In the genomic region with DNA sequence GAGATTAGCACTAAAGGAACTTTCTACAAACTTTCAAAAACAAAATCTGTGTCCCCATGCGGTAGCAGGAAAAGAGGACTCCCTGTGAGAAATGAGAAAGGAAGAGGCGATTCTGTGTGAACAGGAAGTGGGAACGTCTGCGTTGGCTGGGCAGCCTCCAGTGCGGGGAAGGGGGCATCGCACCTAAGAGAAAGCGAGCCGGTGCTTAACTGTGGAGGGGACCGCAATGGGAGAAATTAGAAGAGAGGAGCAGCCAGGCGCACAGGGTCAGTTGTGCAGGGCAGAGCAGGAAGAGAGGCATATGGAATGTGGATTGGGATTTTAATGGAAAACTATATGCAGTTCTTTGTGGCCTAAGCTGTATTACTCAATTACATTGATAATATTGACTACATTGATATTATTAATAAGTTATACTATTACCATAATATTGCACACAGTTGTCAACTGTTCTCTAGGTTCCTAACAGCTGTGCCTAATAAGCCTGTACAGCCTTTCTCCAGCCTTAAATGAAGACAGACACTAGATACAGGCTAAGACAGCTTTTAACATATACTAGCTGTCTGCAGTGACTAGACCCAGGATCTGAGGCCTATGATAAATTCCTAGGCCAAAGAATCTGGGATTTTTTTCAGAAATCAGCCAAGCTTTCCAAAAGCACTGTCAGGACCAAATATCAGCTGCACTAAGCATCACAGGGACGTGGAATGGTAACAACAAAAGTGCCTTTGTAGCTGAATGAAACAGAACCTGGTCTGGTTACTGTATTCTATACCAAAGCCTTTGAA, we compare ENCODE assay signal across 16 cellular contexts.
DNase-seq lines count a peak whose midpoint lies in the region; ATAC-seq, FAIRE-seq and TF ChIP-seq lines count a peak whose summit lies in the region.
"Had no signal": no experiment of that assay in that cellular context is flagged by ENCODE, and none has a peak within 500 bp of the region (broad histone marks: within the 10 kb centered on the region; RNA-seq: fewer than 3 reads in every experiment).

No MANE protein-coding gene starts in this region.

- intact Hi-C loops in PC-9 (cut with micrococcal nuclease; ENCODE audit: unreplicated experiment) = no loop called here

- peak overlapping the region; percentile 45; the same call in 1 of the 2 replicates for H3K4me2 ChIP-seq in PC-9

- H3K9me2 ChIP-seq in PC-9 (ENCODE audit: insufficient read depth) = no peaks in the 10 kb centered on the region

- DNase-seq in COLO829 (ENCODE audit: low spot score) (peak; percentile 24), PC-9 (peak in 1 of 2 experiments; percentile 17), dermis blood vessel endothelial cell (peak; percentile 47), NCI-H1436 (lab: John Stamatoyannopoulos, UW) (no peak), small intestine (no peak)
- DNase-seq in naive thymus-derived CD8-positive, alpha-beta T cell = peak in 1 of 10 donors; percentile 40
- DNase-seq: activated CD4-positive, alpha-beta T cell treated with anti-CD3 and anti-CD28 coated beads, Interleukin-2, amount 50 U/mL, for 1 hour; aorta; KBM-7; naive B cell; NCI-H2227 treated with DMSO at 0.1 percent for 48 hours; RPMI8226; spleen had no signal

- H3K36me3 ChIP-seq in PC-9 (ENCODE audit: low read depth) = 0 out of 2 replicates have a peak, but pooled peaks cover 3% of the 10 kb centered on the region
- H3K36me3 ChIP-seq in small intestine (ENCODE audit: control insufficient read depth in 2 of 2, insufficient read depth in 2 of 2, low read length in 2 of 2) = no peaks in the 10 kb centered on the region
- H3K36me3 ChIP-seq: spleen had no signal

- peak overlapping the region; percentile 85 to 96 (median 94) for H3K27ac Mint-ChIP-seq in naive thymus-derived CD8-positive, alpha-beta T cell

- no peaks in the 10 kb centered on the region for H4K20me1 ChIP-seq in PC-9 (ENCODE audit: insufficient read depth)

- no peaks in the 10 kb centered on the region for H3K9me3 Mint-ChIP-seq in naive thymus-derived CD8-positive, alpha-beta T cell
- H3K9me3 Mint-ChIP-seq: naive B cell had no signal

- H3K4me3 Mint-ChIP-seq in naive thymus-derived CD8-positive, alpha-beta T cell = peak overlapping the region; percentile 63 to 87 (median 78)
- H3K4me3 Mint-ChIP-seq: naive B cell had no signal

- CTCF ChIA-PET in PC-9 (lab: Charles Lee) = no interaction called here

- no peaks in the 10 kb centered on the region for H3K27me3 ChIP-seq in PC-9 (ENCODE audit: insufficient read depth, low read depth)
- H3K27me3 ChIP-seq in small intestine (ENCODE audit: control insufficient read depth in 2 of 2, insufficient read depth in 2 of 2, low read length in 2 of 2) = no peaks in the 10 kb centered on the region

- peak in 1 of 2 donors; percentile 24 for ATAC-seq in naive thymus-derived CD8-positive, alpha-beta T cell
- ATAC-seq in HG02763 (IDR thresholded peaks at IDR 0.05; ENCODE audit: unreplicated experiment) (no peak), HG02852 (IDR thresholded peaks at IDR 0.05; ENCODE audit: unreplicated experiment) (no peak)

- no peak overlapping the region for H2AFZ ChIP-seq in PC-9

- POLR2A ChIA-PET in PC-9 (lab: Charles Lee; ENCODE audit: unreplicated experiment) = no interaction called here
- POLR2A ChIA-PET in naive thymus-derived CD8-positive, alpha-beta T cell (lab: Charles Lee) = interaction anchor here (0.6 to 2.5 kb wide), 10 partner anchors 9 to 444 kb away, joined by 3 to 9 read pairs (median 4); no protein-coding TSS in a partner anchor

- no TSS peak for BruUV-seq in PC-9 (replicated peaks; lab: Mats Ljungman, UMichigan)

- H3K4me1 ChIP-seq in PC-9 (replicated peaks; ENCODE audit: insufficient read depth) (peaks cover 40% of the 10 kb centered on the region), small intestine (ENCODE audit: control insufficient read depth in 2 of 2, insufficient read depth in 1 of 2, low read depth in 1 of 2, low read length in 1 of 2) (peaks cover 8 to 12% of the 10 kb centered on the region in 2 donors)

- H3F3A ChIP-seq in PC-9 (ENCODE audit: insufficient read depth, low read depth) = peaks cover 14% of the 10 kb centered on the region

- no peaks in the 10 kb centered on the region for H3K36me3 Mint-ChIP-seq in naive thymus-derived CD8-positive, alpha-beta T cell
- H3K36me3 Mint-ChIP-seq: naive B cell had no signal

- no peaks in the 10 kb centered on the region for H3K9me3 ChIP-seq in PC-9 (ENCODE audit: insufficient read depth, low read depth)
- H3K9me3 ChIP-seq in small intestine (ENCODE audit: control insufficient read depth, low read depth) = no peaks in the 10 kb centered on the region
- H3K9me3 ChIP-seq: spleen had no signal

- 59 to 86% (median 78%) methylated on average over 11 of the region's 11 CpGs for WGBS in small intestine, 3 donors

- peaks cover 90% of the 10 kb centered on the region for H3K79me2 ChIP-seq in PC-9 (ENCODE audit: low read depth)

- TF ChIP-seq CTCF in PC-9 (conservative IDR thresholded peaks at IDR 0.05) = no peak

- FAIRE-seq in small intestine (lab: Jason Lieb, UNC) = no peak
- FAIRE-seq: endometrium had no signal

- peaks cover 47 to 88% (median 85%) of the 10 kb centered on the region in 4 donors for H3K4me1 Mint-ChIP-seq in naive thymus-derived CD8-positive, alpha-beta T cell

- no peak overlapping the region for H3K4me3 ChIP-seq in PC-9
- no peak overlapping the region for H3K4me3 ChIP-seq in small intestine (ENCODE audit: low read depth in 1 of 2, low read length in 2 of 2)
- H3K4me3 ChIP-seq: spleen had no signal

- H3K27ac ChIP-seq in PC-9 (no peak overlapping the region), small intestine (ENCODE audit: low read depth in 1 of 2, low read length in 1 of 2) (no peak overlapping the region)

- peaks cover 0 to 10% (median 0%) of the 10 kb centered on the region in 5 donors for H3K27me3 Mint-ChIP-seq in naive thymus-derived CD8-positive, alpha-beta T cell

Comparison
In these comparisons a context has a peak if more than half of its experiments do, and no peak if none do; other contexts are left out.
1. DNase-seq: peak in COLO829 (single experiment) and dermis blood vessel endothelial cell (single experiment); none in NCI-H1436 (single experiment) and small intestine (single experiment).